ENCODE assay signal across 8 cellular contexts in the genomic region with DNA sequence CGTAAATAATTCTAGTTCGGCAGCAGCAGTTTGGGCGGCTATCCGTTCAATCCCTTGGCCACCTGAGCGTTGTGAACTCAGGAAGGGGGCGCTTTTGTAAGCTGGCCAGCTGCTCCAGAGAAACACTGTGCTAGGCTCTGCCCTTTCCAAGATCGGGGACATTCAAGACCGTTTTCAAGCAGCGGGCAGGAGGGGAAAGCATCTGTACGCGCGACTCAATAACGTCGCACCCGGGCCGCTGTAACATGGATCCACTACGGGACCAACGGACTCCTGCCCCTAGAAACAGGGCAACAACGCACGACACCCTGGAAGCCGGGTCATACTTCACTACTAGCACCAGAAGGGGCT. TPM values are rescaled to one million over a fixed set of nuclear protein-coding genes. Genes with fewer than 3 reads are reported as not detected.
DNase-seq lines count a peak whose midpoint lies in the region; ATAC-seq and TF ChIP-seq lines count a peak whose summit lies in the region.

No MANE protein-coding gene starts in this region.

- H3K4me1 ChIP-seq in subcutaneous abdominal adipose tissue (ENCODE audit: control insufficient read depth in 5 of 5, insufficient read depth in 5 of 5, low read length in 5 of 5), result peaks cover 0 to 30% (median 26%) of the 10 kb centered on the region in 5 donors

- peaks cover 0 to 4% (median 0%) of the 10 kb centered on the region in 5 donors for H3K27me3 ChIP-seq in subcutaneous abdominal adipose tissue (ENCODE audit: control insufficient read depth in 5 of 5, insufficient read depth in 4 of 5, low read length in 5 of 5)

- H3K27ac ChIP-seq in subcutaneous abdominal adipose tissue (ENCODE audit: low read depth, low read length), result no peak overlapping the region

- H3K27ac Mint-ChIP-seq in WTC11, result no peak overlapping the region

- POLR2A ChIA-PET in WTC11 (lab: Charles Lee), result interaction anchor here (0.7 to 1.5 kb wide), 3 partner anchors 27 to 116 kb away, joined by 3 to 7 read pairs (median 4); no protein-coding TSS in a partner anchor

- TF ChIP-seq CTCF in AG09309 (IDR thresholded peaks at IDR 0.05; ENCODE audit: control insufficient read depth, insufficient read depth, low read depth, low read length, missing control alignments) (no peak), WTC11 (IDR thresholded peaks at IDR 0.05) (no peak)

- H3K36me3 Mint-ChIP-seq in WTC11, result peaks cover 39% of the 10 kb centered on the region

- no peaks in the 10 kb centered on the region for H3K36me3 ChIP-seq in subcutaneous abdominal adipose tissue (ENCODE audit: control insufficient read depth in 5 of 5, insufficient read depth in 5 of 5, low read length in 5 of 5)

- ATAC-seq in GM18867 (IDR thresholded peaks at IDR 0.05; ENCODE audit: unreplicated experiment) (peak; percentile 15), WTC11 (peak; percentile 3; the same call in 1 of the 2 replicates), GM21526 (IDR thresholded peaks at IDR 0.05; ENCODE audit: low FRiP score, unreplicated experiment) (no peak)

- no peaks in the 10 kb centered on the region for H3K9me3 Mint-ChIP-seq in WTC11

- no peaks in the 10 kb centered on the region for H3K9me3 ChIP-seq in subcutaneous abdominal adipose tissue (ENCODE audit: control insufficient read depth in 5 of 5, low read length in 5 of 5)

- H3K4me3 ChIP-seq in AG09309 (ENCODE audit: control insufficient read depth, low read depth, low read length) (peak overlapping the region; percentile 64), subcutaneous abdominal adipose tissue (ENCODE audit: low read depth in 1 of 5, low read length in 5 of 5) (peak overlapping the region; percentile 63 to 91 (median 70))
- peak overlapping the region; percentile 97 for H3K4me3 ChIP-seq in Jurkat, Clone E6-1 (ENCODE audit: low read length)

- H3K27me3 Mint-ChIP-seq in WTC11 (ENCODE audit: low read depth), result no peaks in the 10 kb centered on the region

- peak overlapping the region; percentile 97 for H3K4me3 Mint-ChIP-seq in WTC11

- H3K4me1 Mint-ChIP-seq in WTC11, result peaks cover 52% of the 10 kb centered on the region

- CTCF ChIA-PET in WTC11 (lab: Charles Lee), result interaction anchor here (0.7 to 8.7 kb wide), 27 partner anchors 8 to 304 kb away, joined by 3 to 125 read pairs (median 5); partner anchors contain the start of genes GJD3 and IGFBP4

- no peak for DNase-seq in AG09309 (ENCODE audit: low read depth)
- DNase-seq in Jurkat, Clone E6-1 (ENCODE audit: low read depth, low spot score), result no peak
- no peak for DNase-seq in WTC11 (ENCODE audit: low spot score)
- peak; percentile 38 for DNase-seq in iPS-NIHi7 (ENCODE audit: extremely low spot score)
- no peak for DNase-seq in glomerular visceral epithelial cell (ENCODE audit: extremely low spot score)

- H3K9ac ChIP-seq in subcutaneous abdominal adipose tissue (ENCODE audit: low read length in 5 of 5), result peak overlapping the region in 3 of 5 donors; percentile 21 to 59 (median 56)

TF ChIP-seq in WTC11, 78 proteins besides CTCF, POLR2A, EP300 and RAD21:
- TF ChIP-seq ZNF512 (CRISPR knock-in tag; IDR thresholded peaks at IDR 0.05; ENCODE audit: borderline replicate concordance), result no peak
- TF ChIP-seq ATF1 (CRISPR knock-in tag; IDR thresholded peaks at IDR 0.05), result no peak
- TF ChIP-seq HMGA2 (CRISPR knock-in tag; IDR thresholded peaks at IDR 0.05), result no peak
- no peak for TF ChIP-seq CREB1 (CRISPR knock-in tag; IDR thresholded peaks at IDR 0.05)
- TF ChIP-seq MAX (CRISPR knock-in tag; IDR thresholded peaks at IDR 0.05), result no peak
- TF ChIP-seq TCF7 (CRISPR knock-in tag; IDR thresholded peaks at IDR 0.05; ENCODE audit: low read depth), result no peak
- 0 out of 2 replicates have a peak, but pooled peaks have one; percentile 46 for TF ChIP-seq KAT7 (CRISPR knock-in tag; IDR thresholded peaks at IDR 0.05; ENCODE audit: borderline replicate concordance)
- TF ChIP-seq ZNF121 (CRISPR knock-in tag; IDR thresholded peaks at IDR 0.05), result peak; percentile 98
- no peak for TF ChIP-seq SMAD4 (CRISPR knock-in tag; IDR thresholded peaks at IDR 0.05)
TF ChIP-seq in WTC11: peak in this region for 2.

RNA-seq across cellular contexts. Expression of gene TOP2A, which starts 0.5 kb away (rescaled TPM):
- polyA plus RNA-seq in Jurkat, Clone E6-1 (2012; ENCODE audit: insufficient read depth, insufficient read length), result 231 TPM
- 273 to 307 TPM (median 292 TPM) in 3 replicates for total RNA-seq in WTC11 (2021)

RNA-seq across cellular contexts. Expression of gene IGFBP4, which starts 26.0 kb away (rescaled TPM):
- polyA plus RNA-seq in Jurkat, Clone E6-1 (2012; ENCODE audit: insufficient read depth, insufficient read length), result 9.5 TPM
- 155 to 172 TPM (median 162 TPM) in 3 replicates for total RNA-seq in WTC11 (2021)

RNA-seq across cellular contexts. Expression of gene GJD3, which starts 52.7 kb away (rescaled TPM):
- polyA plus RNA-seq in Jurkat, Clone E6-1 (2012; ENCODE audit: insufficient read depth, insufficient read length), result not detected
- total RNA-seq in WTC11 (2021), result 1.4 to 2.3 TPM (median 2.0 TPM) in 3 replicates
